In genomic region chr9:110256392-110257096, GRCh38 we compare ENCODE assay signal across 8 cellular contexts. TPM values are rescaled to one million over a fixed set of nuclear protein-coding genes. Genes with fewer than 3 reads are reported as not detected.
DNase-seq lines count a peak whose midpoint lies in the region; ATAC-seq and TF ChIP-seq lines count a peak whose summit lies in the region.

TXN (minus strand) TSS chr9:110256507; CDS start chr9:110256435, 72 bp downstream.

- peak within 1 kb of the TSS; percentile 58 for H4K91ac ChIP-seq in trophoblast cell (ENCODE audit: low read depth, low read length)

- H3K18ac ChIP-seq in trophoblast cell (ENCODE audit: low read length), result peak within 1 kb of the TSS; percentile 91

- H3K14ac ChIP-seq in trophoblast cell (ENCODE audit: low read length), result peak within 1 kb of the TSS; percentile 97

- H2BK12ac ChIP-seq in trophoblast cell (ENCODE audit: low read length), result peak within 1 kb of the TSS; percentile 88

- H3K9ac ChIP-seq in trophoblast cell (ENCODE audit: low read length), result peak within 1 kb of the TSS; percentile 82

- H3K79me1 ChIP-seq in trophoblast cell (ENCODE audit: low read length), result peaks cover 15% of the 10 kb centered on the region

- intact Hi-C loops in Right ventricle myocardium superior (cut with DNase I), result no loop called here
- intact Hi-C loops in transverse colon (cut with DNase I; ENCODE audit: low total_unique reads), result no loop called here

- H3K27me3 ChIP-seq in trophoblast cell (ENCODE audit: insufficient read depth, low read length), result no peaks in the 10 kb centered on the region
- no peaks in the 10 kb centered on the region for H3K27me3 ChIP-seq in transverse colon

- in situ Hi-C loops in transverse colon (cut with MboI; ENCODE audit: low pct_ligation_motif_present in 1 of 4, low pct_unique_long_range_greater_than_20kb in 1 of 4, low sequenced_read_pairs in 3 of 4), result no loop called here

- TF ChIP-seq CTCF in GM12865 (IDR thresholded peaks at IDR 0.05; ENCODE audit: insufficient read depth, low read depth, low read length, missing control alignments), result no peak
- no peak for TF ChIP-seq CTCF in transverse colon (IDR thresholded peaks at IDR 0.05)

- TF ChIP-seq EP300 in transverse colon (IDR thresholded peaks at IDR 0.05; ENCODE audit: low read depth), result peak; percentile 63

- H2AK5ac ChIP-seq in trophoblast cell (ENCODE audit: low read length), result peak within 1 kb of the TSS; percentile 61

- peak within 1 kb of the TSS; percentile 86 for H2BK5ac ChIP-seq in trophoblast cell (ENCODE audit: low read depth, low read length, poor library complexity)

- H3K9me3 ChIP-seq in trophoblast cell (ENCODE audit: insufficient read depth, low read depth, low read length), result peaks cover 4% of the 10 kb centered on the region
- no peaks in the 10 kb centered on the region for H3K9me3 ChIP-seq in transverse colon

- H3K4me3 ChIP-seq in GM12865 (ENCODE audit: low read depth, low read length) (peak within 1 kb of the TSS; percentile 90), trophoblast cell (ENCODE audit: low read depth, low read length) (peak within 1 kb of the TSS; percentile 91), transverse colon (peak within 1 kb of the TSS; percentile 58 to 93 (median 93))

- no peaks in the 10 kb centered on the region for H3K36me3 ChIP-seq in trophoblast cell (ENCODE audit: control insufficient read depth in 1 of 2, insufficient read depth in 2 of 2, low read length in 2 of 2)
- no peaks in the 10 kb centered on the region for H3K36me3 ChIP-seq in transverse colon

- peak within 1 kb of the TSS; percentile 77 for H4K12ac ChIP-seq in trophoblast cell (ENCODE audit: low read depth, low read length)

- no peak within 1 kb of the TSS for H3K23ac ChIP-seq in trophoblast cell (ENCODE audit: low read length)

- H2BK120ac ChIP-seq in trophoblast cell (ENCODE audit: insufficient read depth, low read length, poor library complexity), result peak within 1 kb of the TSS; percentile 67

- H3K4me2 ChIP-seq in trophoblast cell (ENCODE audit: low read length), result peak within 1 kb of the TSS; percentile 77

- peak; percentile 96 for DNase-seq in GM12865 (ENCODE audit: low read depth)
- DNase-seq in NCI-H1105 (lab: John Stamatoyannopoulos, UW), result peak; percentile 84
- DNase-seq in SW 1271 (lab: John Stamatoyannopoulos, UW), result peak; percentile 66 to 88
- DNase-seq in activated naive CD8-positive, alpha-beta T cell treated with anti-CD3 and anti-CD28 coated beads, Interleukin-2, amount 50 U/mL, for 16 hours (ENCODE audit: low read depth, low spot score), result peak; percentile 73
- peak; percentile 95 for DNase-seq in Right ventricle myocardium superior
- peak; percentile 76 to 91 for DNase-seq in trophoblast cell
- DNase-seq in transverse colon, result peak; percentile 95

- no CpG with 5 or more reads among the region's 64 CpGs for WGBS in trophoblast cell (ENCODE audit: extremely low coverage, insufficient coverage, insufficient read length)
- 0% methylated on average over 2 to 60 of the region's 64 CpGs for WGBS in transverse colon (ENCODE audit: low coverage in 1 of 2), 2 donors

- H3K4me1 ChIP-seq in trophoblast cell (ENCODE audit: control insufficient read depth in 1 of 2, insufficient read depth in 2 of 2, low read length in 2 of 2) (peaks cover 7 to 12% of the 10 kb centered on the region in 2 experiments), transverse colon (peaks cover 29 to 66% (median 40%) of the 10 kb centered on the region in 4 donors)

- TF ChIP-seq POLR2A in transverse colon (IDR thresholded peaks at IDR 0.05), result peak; percentile 93

- H3K79me2 ChIP-seq in trophoblast cell (ENCODE audit: control insufficient read depth, insufficient read depth, low read length, poor library complexity), result peaks cover 26% of the 10 kb centered on the region

- peak within 1 kb of the TSS; percentile 88 for H3K4ac ChIP-seq in trophoblast cell (ENCODE audit: low read depth, low read length)

- peak within 1 kb of the TSS; percentile 91 for H4K8ac ChIP-seq in trophoblast cell (ENCODE audit: low read depth, low read length)

- ATAC-seq in HG02642 (IDR thresholded peaks at IDR 0.05; ENCODE audit: poor library complexity, unreplicated experiment), result peak; percentile 77
- ATAC-seq in Right ventricle myocardium superior (ENCODE audit: poor library complexity), result peak; percentile 94

- H2AFZ ChIP-seq in trophoblast cell (ENCODE audit: insufficient read depth, low read length, poor library complexity), result peak within 1 kb of the TSS; percentile 99

- H3K27ac ChIP-seq in trophoblast cell (ENCODE audit: low read depth, low read length) (peak within 1 kb of the TSS; percentile 71), transverse colon (peak within 1 kb of the TSS; percentile 90 to 98 (median 98))

RNA-seq across cellular contexts. Expression of gene TXN, which starts in this region (rescaled TPM):
- 58.7 TPM for total RNA-seq in Right ventricle myocardium superior
- polyA plus RNA-seq in trophoblast cell (2013), result 371 and 378 TPM in 2 replicates
- 100 to 1,000 TPM in 3 of 4 donors, 10 to 100 TPM in 1; 52.4 to 275 (median 182) TPM for total RNA-seq in transverse colon

Comparison
In these comparisons a context has a peak if more than half of its experiments do, and no peak if none do; other contexts are left out.
1. Peak in every context shown above with its lines: DNase-seq, ATAC-seq, H3K4me3 ChIP-seq and H3K27ac ChIP-seq.